In the genomic region with DNA sequence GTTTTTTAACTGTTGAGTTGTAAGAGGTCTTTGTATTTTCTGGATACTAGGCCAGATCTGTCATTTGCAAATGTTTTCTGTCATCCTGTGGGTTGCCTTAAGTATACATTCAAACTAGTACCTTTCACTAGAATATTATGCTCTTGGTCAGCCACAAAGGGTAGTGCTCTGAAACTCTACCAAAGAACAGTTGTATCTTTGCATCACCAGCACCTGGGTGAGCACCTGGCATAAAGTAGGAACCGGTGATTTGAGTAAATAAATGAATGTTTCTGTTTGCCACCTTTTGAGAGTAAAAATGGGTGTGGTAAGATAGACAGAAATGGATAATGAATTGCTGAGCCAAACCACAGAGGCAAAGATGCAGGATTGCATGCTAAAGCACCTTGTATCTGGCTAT, we compare ENCODE assay signal across 20 cellular contexts.
"Had no signal": no experiment of that assay in that cellular context is flagged by ENCODE, and none has a peak within 500 bp of the region (broad histone marks: within the 10 kb centered on the region; RNA-seq: fewer than 3 reads in every experiment).

No MANE protein-coding gene starts in this region.

- H3K27ac ChIP-seq: adrenal gland, hepatocyte, lower lobe of right lung, parathyroid adenoma, stomach, thoracic aorta, WERI-Rb-1 had no signal

- H3K36me3 Mint-ChIP-seq: activated naive CD4-positive, alpha-beta T cell treated with anti-CD3 and anti-CD28 coated beads, Interleukin-2, amount 50 U/mL, for 72 hours; mesothelial cell of epicardium had no signal

- H3K4me2 ChIP-seq: hepatocyte, smooth muscle cell had no signal

- H2AFZ ChIP-seq: hepatocyte, parathyroid adenoma had no signal

- ATAC-seq: activated naive CD4-positive, alpha-beta T cell treated with anti-CD3 and anti-CD28 coated beads, Interleukin-2, amount 50 U/mL, for 72 hours; lower lobe of right lung; sciatic nerve had no signal

- H3K27ac Mint-ChIP-seq: mesothelial cell of epicardium, nephron had no signal

- H3K36me3 ChIP-seq: adrenal gland, breast epithelium, lower lobe of right lung, stomach, thoracic aorta, WERI-Rb-1 had no signal

- H3K9me3 ChIP-seq: adrenal gland, breast epithelium, lower lobe of right lung, stomach, thoracic aorta had no signal

- H3K27me3 ChIP-seq: adrenal gland, breast epithelium, hepatocyte, stomach had no signal

- H3K79me2 ChIP-seq: hepatocyte had no signal

- H3K9me3 Mint-ChIP-seq: activated naive CD4-positive, alpha-beta T cell treated with anti-CD3 and anti-CD28 coated beads, Interleukin-2, amount 50 U/mL, for 72 hours; mesothelial cell of epicardium; nephron had no signal

- H3K4me3 Mint-ChIP-seq: mesothelial cell of epicardium, nephron had no signal

- H3K4me3 ChIP-seq: adrenal gland, breast epithelium, hepatocyte, lower lobe of right lung, smooth muscle cell, stomach, thoracic aorta had no signal

- DNase-seq: activated CD4-positive, alpha-beta T cell treated with anti-CD3 and anti-CD28 coated beads for 1 hour; activated CD4-positive, alpha-beta T cell treated with anti-CD3 and anti-CD28 coated beads, Interleukin-2, amount 50 U/mL, for 4 hours; activated gamma-delta T cell treated with Interleukin-2 at 50 U/mL for 16 hours; adrenal gland; cerebellar nuclear complex; cortex of kidney; foreskin fibroblast; lower lobe of right lung; stimulated activated CD4-positive, alpha-beta T cell treated with anti-CD3 and anti-CD28 coated beads, Interleukin-4, amount 100 ng/mL, for 1 hour; stomach; WERI-Rb-1 had no signal
